ENCODE assay signal across 19 cellular contexts in the genomic region with DNA sequence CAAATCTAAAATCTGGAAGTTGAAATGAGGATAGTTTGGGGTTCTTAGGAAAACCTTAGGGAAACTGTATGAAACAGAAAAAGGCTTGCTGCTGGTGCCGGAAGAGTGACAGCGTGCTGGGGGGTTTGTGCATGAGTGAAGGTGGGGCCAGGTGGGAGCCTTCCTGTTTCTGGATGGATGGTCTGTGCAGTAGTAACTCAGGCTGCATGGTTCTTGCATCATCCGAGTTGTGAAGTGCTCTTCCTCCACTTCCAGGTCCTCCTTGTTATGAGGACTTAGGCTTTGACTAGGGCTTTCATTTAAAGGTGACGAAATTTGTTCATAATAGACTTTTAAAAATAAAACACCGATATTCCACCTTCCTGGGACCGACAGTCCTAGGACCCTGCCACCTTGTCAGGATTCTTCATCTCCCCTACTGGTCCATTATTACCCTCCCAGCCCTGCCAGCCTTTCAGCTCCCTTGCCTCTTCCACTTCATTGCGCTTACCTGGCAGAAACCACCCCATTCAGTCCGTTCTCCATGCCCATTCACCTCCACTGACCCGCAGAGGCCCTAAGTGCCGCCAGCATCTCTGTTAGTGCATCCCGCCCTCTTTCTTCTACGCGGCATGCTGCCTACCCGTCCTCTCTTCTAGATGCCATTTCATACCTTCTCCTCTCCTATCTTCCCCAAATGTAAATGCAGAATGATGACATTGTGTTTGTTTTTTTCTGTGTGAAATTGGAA.
"Had no signal": no experiment of that assay in that cellular context is flagged by ENCODE, and none has a peak within 500 bp of the region (broad histone marks: within the 10 kb centered on the region; RNA-seq: fewer than 3 reads in every experiment).

No MANE protein-coding gene starts in this region.

- H3K9me3 ChIP-seq: gastroesophageal sphincter, heart left ventricle, pancreas, right lobe of liver, suprapubic skin had no signal

- H3K9me3 Mint-ChIP-seq: dendritic cell treated with granulocyte-macrophage colony-stimulating factor and Interleukin-4, amounts not matched to agents 40 ng/mL and 50 ng/mL, for 4 days; naive thymus-derived CD4-positive, alpha-beta T cell; stimulated activated naive CD8-positive, alpha-beta T cell treated with anti-CD3 and anti-CD28 coated beads, Interleukin-15, amount 100 ng/mL, for 72 hours had no signal

- H3K27ac Mint-ChIP-seq: activated naive CD8-positive, alpha-beta T cell; dendritic cell treated with granulocyte-macrophage colony-stimulating factor and Interleukin-4, amounts not matched to agents 40 ng/mL and 50 ng/mL, for 4 days; stimulated activated naive CD8-positive, alpha-beta T cell treated with anti-CD3 and anti-CD28 coated beads, Interleukin-15, amount 100 ng/mL, for 72 hours had no signal

- H3K27ac ChIP-seq: cardiac muscle cell, gastroesophageal sphincter, heart left ventricle, pancreas, right lobe of liver, suprapubic skin had no signal

- H3K4me3 Mint-ChIP-seq: activated naive CD8-positive, alpha-beta T cell; dendritic cell treated with granulocyte-macrophage colony-stimulating factor and Interleukin-4, amounts not matched to agents 40 ng/mL and 50 ng/mL, for 4 days; naive thymus-derived CD4-positive, alpha-beta T cell; stimulated activated naive CD8-positive, alpha-beta T cell treated with anti-CD3 and anti-CD28 coated beads, Interleukin-15, amount 100 ng/mL, for 72 hours had no signal

- H3K27me3 ChIP-seq: cardiac muscle cell, gastroesophageal sphincter, heart left ventricle, pancreas, right lobe of liver, suprapubic skin had no signal

- H3K4me3 ChIP-seq: cardiac muscle cell, gastroesophageal sphincter, heart left ventricle, pancreas, right lobe of liver, smooth muscle cell, suprapubic skin had no signal

- H3K36me3 Mint-ChIP-seq: activated naive CD8-positive, alpha-beta T cell had no signal

- ATAC-seq: esophagus mucosa; gastroesophageal sphincter; heart left ventricle; left ventricle myocardium superior; naive thymus-derived CD4-positive, alpha-beta T cell; pancreas; right lobe of liver; stimulated activated naive CD8-positive, alpha-beta T cell treated with anti-CD3 and anti-CD28 coated beads, Interleukin-15, amount 100 ng/mL, for 72 hours had no signal

- H3K4me1 ChIP-seq: gastroesophageal sphincter, pancreas, suprapubic skin had no signal

- DNase-seq: activated CD4-positive, alpha-beta T cell treated with anti-CD3 and anti-CD28 coated beads, Interleukin-2, amount 50 U/mL, for 4 hours; activated T-cell treated with anti-CD3 and anti-CD28 coated beads for 4 hours; effector CD8-positive, alpha-beta T cell; heart left ventricle; left ventricle myocardium superior; mesenchymal stem cell; naive thymus-derived CD4-positive, alpha-beta T cell; pancreas; right lobe of liver; stimulated activated CD4-positive, alpha-beta T cell treated with anti-CD3 and anti-CD28 coated beads, Interleukin-4, amount 100 ng/mL, for 1 hour; stimulated activated naive CD8-positive, alpha-beta T cell treated with anti-CD3 and anti-CD28 coated beads, Interleukin-15, amount 100 ng/mL, for 72 hours; trophoblast cell had no signal

- H3K27me3 Mint-ChIP-seq: activated naive CD8-positive, alpha-beta T cell; dendritic cell treated with granulocyte-macrophage colony-stimulating factor and Interleukin-4, amounts not matched to agents 40 ng/mL and 50 ng/mL, for 4 days; naive thymus-derived CD4-positive, alpha-beta T cell; stimulated activated naive CD8-positive, alpha-beta T cell treated with anti-CD3 and anti-CD28 coated beads, Interleukin-15, amount 100 ng/mL, for 72 hours had no signal

- H3K36me3 ChIP-seq: cardiac muscle cell, right lobe of liver had no signal
